Comparison of ENCODE assay signal across 24 cellular contexts in the genomic region with DNA sequence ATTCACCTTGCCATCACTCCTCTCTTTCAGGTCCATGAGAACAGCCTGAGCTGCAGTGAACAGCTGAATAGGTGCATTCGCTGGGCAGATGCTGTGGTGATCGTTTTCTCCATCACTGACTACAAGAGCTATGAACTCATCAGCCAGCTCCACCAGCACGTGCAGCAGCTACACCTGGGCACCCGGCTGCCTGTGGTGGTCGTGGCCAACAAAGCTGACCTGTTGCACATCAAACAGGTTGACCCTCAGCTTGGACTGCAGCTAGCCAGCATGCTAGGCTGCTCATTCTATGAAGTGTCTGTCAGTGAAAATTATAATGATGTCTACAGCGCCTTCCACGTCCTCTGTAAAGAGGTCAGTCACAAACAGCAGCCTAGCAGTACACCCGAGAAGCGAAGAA. TPM values are rescaled to one million over a fixed set of nuclear protein-coding genes. Genes with fewer than 3 reads are reported as not detected.
DNase-seq lines count a peak whose midpoint lies in the region; TF ChIP-seq lines count a peak whose summit lies in the region.
"Had no signal": no experiment of that assay in that cellular context is flagged by ENCODE, and none has a peak within 500 bp of the region (broad histone marks: within the 10 kb centered on the region; RNA-seq: fewer than 3 reads in every experiment).

No MANE protein-coding gene starts in this region.

- no peak overlapping the region for H2BK5ac ChIP-seq in H9 (ENCODE audit: insufficient read length, low read length)

- no peak overlapping the region for H2BK20ac ChIP-seq in H9 (ENCODE audit: low read depth, low read length, poor library complexity, severe bottlenecking)

- no peak overlapping the region for H3K56ac ChIP-seq in H9 (ENCODE audit: insufficient read length, low read depth, low read length)

- no peak overlapping the region for H2BK120ac ChIP-seq in H9 (ENCODE audit: low read depth, low read length, poor library complexity, severe bottlenecking)

- no peaks in the 10 kb centered on the region for H4K20me1 ChIP-seq in H9 (ENCODE audit: control insufficient read depth, insufficient read depth, insufficient read length)
- H4K20me1 ChIP-seq: BLaER1 had no signal

- no peak overlapping the region for H3K4ac ChIP-seq in H9 (ENCODE audit: low read depth, low read length)

- peaks cover 66 to 76% of the 10 kb centered on the region in 2 experiments for H3K4me1 Mint-ChIP-seq in H9
- H3K4me1 Mint-ChIP-seq: activated T-helper 17 cell treated with anti-CD3 and anti-CD28 coated beads, Interleukin-2, amount 50 U/mL, for 72 hours had no signal

- peaks cover 13% of the 10 kb centered on the region for H3K23me2 ChIP-seq in H9 (ENCODE audit: insufficient read length, low read depth, low read length, poor library complexity, severe bottlenecking)

- H3K9ac ChIP-seq in H9 (ENCODE audit: extremely low read depth, insufficient read length, low read length) = no peak overlapping the region
- H3K9ac ChIP-seq in adipocyte (ENCODE audit: low read length) = no peak overlapping the region
- no peak overlapping the region for H3K9ac ChIP-seq in iPS-15b (ENCODE audit: low read depth, low read length)
- H3K9ac ChIP-seq: BLaER1, neural progenitor cell, parathyroid adenoma had no signal

- no peak overlapping the region for H3K27ac ChIP-seq in H9 (ENCODE audit: insufficient read length, low read depth, low read length)
- peak overlapping the region in 3 of 8 donors; percentile 75 to 85 (median 81) for H3K27ac ChIP-seq in spleen
- H3K27ac ChIP-seq: BLaER1, breast epithelium, colonic mucosa, neural progenitor cell, parathyroid adenoma had no signal

- no peaks in the 10 kb centered on the region; the same call in 1 of the 2 replicates for H3K27me3 Mint-ChIP-seq in H9 (ENCODE audit: low read depth)

- no peak overlapping the region for H3K18ac ChIP-seq in H9 (ENCODE audit: insufficient read length, low read depth, low read length)

- H3K4me3 Mint-ChIP-seq in H9 = peak overlapping the region in 1 of 2 experiments; percentile 93; a peak in 3 of 5 replicates
- H3K4me3 Mint-ChIP-seq: activated naive CD4-positive, alpha-beta T cell treated with anti-CD3 and anti-CD28 coated beads, Interleukin-2, amount 10 ng/mL, durations not matched to agents 7 days and 5 days; activated T-helper 17 cell treated with anti-CD3 and anti-CD28 coated beads, Interleukin-2, amount 50 U/mL, for 72 hours had no signal

- H2BK15ac ChIP-seq in H9 (ENCODE audit: low read depth, low read length) = no peak overlapping the region

- H3T11ph ChIP-seq in H9 (ENCODE audit: low read length) = no peak overlapping the region

- H2AFZ ChIP-seq in H9 (ENCODE audit: low read length) = no peak overlapping the region
- H2AFZ ChIP-seq: neural progenitor cell, parathyroid adenoma had no signal

- H3K36me3 Mint-ChIP-seq in H9 (ENCODE audit: insufficient read depth in 1 of 3, low read depth in 3 of 3) = peaks cover 39 to 48% (median 44%) of the 10 kb centered on the region in 3 experiments
- H3K36me3 Mint-ChIP-seq: activated naive CD4-positive, alpha-beta T cell treated with anti-CD3 and anti-CD28 coated beads, Interleukin-2, amount 10 ng/mL, durations not matched to agents 7 days and 5 days had no signal

- intact Hi-C loops in spleen (cut with DNase I; ENCODE audit: low total_unique reads) = no loop called here

- H3K27me3 ChIP-seq in H9 (ENCODE audit: insufficient read depth, low read length) = no peaks in the 10 kb centered on the region
- no peaks in the 10 kb centered on the region for H3K27me3 ChIP-seq in adipocyte (replicated peaks; ENCODE audit: control insufficient read depth, insufficient read depth, low read length)
- peaks cover 5% of the 10 kb centered on the region for H3K27me3 ChIP-seq in iPS-15b (ENCODE audit: control insufficient read depth, insufficient read depth, low read length)
- H3K27me3 ChIP-seq in spleen (replicated peaks in 1 of 7) = peaks cover 0 to 34% (median 19%) of the 10 kb centered on the region in 7 donors
- H3K27me3 ChIP-seq: breast epithelium, colonic mucosa had no signal

- WGBS in H9 (ENCODE audit: extremely low coverage, insufficient read length, low lambda C conversion rate) = no CpG with 5 or more reads among the region's 9 CpGs
- 77 to 93% (median 83%) methylated on average over 8 to 9 of the region's 9 CpGs for WGBS in spleen, 5 donors

- TF ChIP-seq CTCF in H9 (conservative IDR thresholded peaks at IDR 0.05) (no peak), spleen (IDR thresholded peaks at IDR 0.05 in 8 of 11, conservative IDR thresholded peaks at IDR 0.05 in 3 of 11) (no peak)

- H3K27ac Mint-ChIP-seq in H9 = peak overlapping the region in 2 of 3 experiments; percentile 34 to 53; a peak in 4 of 7 replicates
- H3K27ac Mint-ChIP-seq: activated naive CD4-positive, alpha-beta T cell treated with anti-CD3 and anti-CD28 coated beads, Interleukin-2, amount 10 ng/mL, durations not matched to agents 7 days and 5 days; activated T-helper 17 cell treated with anti-CD3 and anti-CD28 coated beads, Interleukin-2, amount 50 U/mL, for 72 hours; neural progenitor cell had no signal

- H3K79me2 ChIP-seq in H9 (ENCODE audit: insufficient read depth, low read length) = peaks cover 8% of the 10 kb centered on the region; the same call in 1 of the 2 replicates
- H3K79me2 ChIP-seq: parathyroid adenoma had no signal

- peaks cover 28% of the 10 kb centered on the region for H3K36me3 ChIP-seq in adipocyte (ENCODE audit: control insufficient read depth, insufficient read depth, low read length, severe bottlenecking)
- peaks cover 23% of the 10 kb centered on the region for H3K36me3 ChIP-seq in iPS-15b (ENCODE audit: control insufficient read depth, insufficient read depth, low read length)
- H3K36me3 ChIP-seq in spleen = peaks cover 0 to 13% (median 0%) of the 10 kb centered on the region in 6 donors
- H3K36me3 ChIP-seq: breast epithelium, colonic mucosa, neural progenitor cell had no signal

- no peak overlapping the region for H4K91ac ChIP-seq in H9 (ENCODE audit: insufficient read length, low read depth, low read length)

- no peak overlapping the region for H3K14ac ChIP-seq in H9 (ENCODE audit: insufficient read depth, low read length)

- H3K9me3 ChIP-seq in H9 (ENCODE audit: control insufficient read depth, low read depth, low read length) (no peaks in the 10 kb centered on the region), adipocyte (ENCODE audit: control insufficient read depth, low read length) (no peaks in the 10 kb centered on the region), iPS-15b (ENCODE audit: control insufficient read depth, insufficient read depth, low read length) (no peaks in the 10 kb centered on the region), spleen (no peaks in the 10 kb centered on the region)
- H3K9me3 ChIP-seq: breast epithelium, colonic mucosa had no signal

- H3K23ac ChIP-seq in H9 (ENCODE audit: insufficient read length, low read depth, low read length) = no peak overlapping the region

- DNase-seq in H9 = no peak
- no peak for DNase-seq in adipocyte (ENCODE audit: low read depth)
- no peak for DNase-seq in spleen
- DNase-seq in DMS79 treated with DMSO at 0.1 percent for 48 hours (lab: John Stamatoyannopoulos, UW) = no peak
- no peak for DNase-seq in stimulated activated CD4-positive, alpha-beta T cell treated with anti-CD3 and anti-CD28 coated beads, Interleukin-12 subunit alpha, Interleukin-12 subunit beta, amount 100 ng/mL, for 4 hours
- no peak for DNase-seq in GOT3 (lab: John Stamatoyannopoulos, UW)
- DNase-seq: activated CD4-positive, alpha-beta T cell treated with anti-CD3 and anti-CD28 coated beads for 4 hours; activated naive CD4-positive, alpha-beta T cell treated with anti-CD3 and anti-CD28 coated beads, Interleukin-2, amount 10 ng/mL, durations not matched to agents 7 days and 5 days; amniotic stem cell; colonic mucosa; left colon; NCI-H1436; retina; small intestine; stimulated activated CD4-positive, alpha-beta T cell treated with anti-CD3 and anti-CD28 coated beads, Interleukin-2, amount 100 ng/mL, for 24 hours; stimulated activated naive CD8-positive, alpha-beta T cell treated with anti-CD3 and anti-CD28 coated beads, Interleukin-15, Interleukin-2, amounts not matched to agents 100 U/mL and 50 U/mL, for 24 hours; SW 1271; T-helper 9 cell had no signal

- no peaks in the 10 kb centered on the region; a peak in 1 of 5 replicates for H3K9me3 Mint-ChIP-seq in H9
- H3K9me3 Mint-ChIP-seq: activated naive CD4-positive, alpha-beta T cell treated with anti-CD3 and anti-CD28 coated beads, Interleukin-2, amount 10 ng/mL, durations not matched to agents 7 days and 5 days; activated T-helper 17 cell treated with anti-CD3 and anti-CD28 coated beads, Interleukin-2, amount 50 U/mL, for 72 hours; neural progenitor cell had no signal

- peak overlapping the region; percentile 15 for H3K4me2 ChIP-seq in H9 (ENCODE audit: insufficient read depth, insufficient read length, low read length)
- H3K4me2 ChIP-seq: BLaER1, neural progenitor cell had no signal

- H3K4me1 ChIP-seq in H9 (ENCODE audit: insufficient read depth, low read length) (no peaks in the 10 kb centered on the region; the same call in 1 of the 2 replicates), adipocyte (ENCODE audit: control insufficient read depth, insufficient read depth, low read length) (peaks cover 44% of the 10 kb centered on the region), iPS-15b (ENCODE audit: control insufficient read depth, insufficient read depth, low read length) (peaks cover 32% of the 10 kb centered on the region), spleen (peaks cover 5 to 27% (median 16%) of the 10 kb centered on the region in 6 donors)
- H3K4me1 ChIP-seq: colonic mucosa, parathyroid adenoma had no signal

- H3K4me3 ChIP-seq in adipocyte (ENCODE audit: low read length) (peak overlapping the region; percentile 88), iPS-15b (ENCODE audit: low read depth, low read length) (peak overlapping the region; percentile 32), spleen (peak overlapping the region; percentile 6 to 86 (median 58))
- H3K4me3 ChIP-seq: BLaER1, colonic mucosa, neural progenitor cell had no signal

- H4K5ac ChIP-seq in H9 (ENCODE audit: insufficient read length, low read depth, low read length) = no peak overlapping the region

- no peak overlapping the region for H2BK12ac ChIP-seq in H9 (ENCODE audit: insufficient read length, low read depth, low read length)

- H2AK5ac ChIP-seq in H9 (ENCODE audit: insufficient read length, low read length) = no peak overlapping the region

- no peaks in the 10 kb centered on the region for H3K79me1 ChIP-seq in H9 (ENCODE audit: insufficient read depth, low read depth, low read length, poor library complexity, severe bottlenecking)

- no peak overlapping the region for H4K8ac ChIP-seq in H9 (replicated peaks; ENCODE audit: insufficient read length, low read depth, low read length)

- TF ChIP-seq POLR2A in spleen (IDR thresholded peaks at IDR 0.05) = no peak

RNA-seq across cellular contexts. Expression of a gene that starts 3.2 kb away (rescaled TPM):
- 28.3 and 30.0 TPM in 2 replicates for total RNA-seq in H9 (2021)
- 10 to 100 TPM in 5 of 7 donors, 1 to 10 TPM in 2; 4.4 to 55.6 (median 31.6) TPM for total RNA-seq in spleen
- 10 to 100 TPM; 12.2 to 16.5 (median 13.6) TPM for polyA plus RNA-seq in spleen

Comparison
In these comparisons a context has a peak if more than half of its experiments do, and no peak if none do; other contexts are left out.
1. H3K4me3 ChIP-seq: peak in every context shown above with its lines; median percentile 88 in adipocyte; 58 in spleen; 32 in iPS-15b.